In genomic region chr15:40763801-40764765, GRCh38 we compare ENCODE assay signal across 8 cellular contexts. TPM values are rescaled to one million over a fixed set of nuclear protein-coding genes. Genes with fewer than 3 reads are reported as not detected.
DNase-seq lines count a peak whose midpoint lies in the region; ATAC-seq, FAIRE-seq and TF ChIP-seq lines count a peak whose summit lies in the region.

GCHFR (plus strand) TSS chr15:40764068; CDS start chr15:40764181, 113 bp downstream.

- no peaks in the 10 kb centered on the region for H3K27me3 ChIP-seq in GM12878 (replicated peaks in 1 of 2; ENCODE audit: control insufficient read depth in 2 of 2, insufficient read depth in 2 of 2, low read length in 1 of 2)
- peaks cover 2% of the 10 kb centered on the region for H3K27me3 ChIP-seq in iPS-15b (ENCODE audit: control insufficient read depth, insufficient read depth, low read length)

- H2AFZ ChIP-seq in GM12878 (ENCODE audit: control insufficient read depth, low read depth, low read length), result peak within 1 kb of the TSS; percentile 81

- SMC1A ChIA-PET in GM12878 (lab: Charles Lee; ENCODE audit: uncharacterized antibody, unreplicated experiment), result interaction anchor here (0.7 to 2.8 kb wide), 12 partner anchors 8 to 222 kb away, joined by 3 to 8 read pairs (median 3); partner anchors contain the start of genes CCDC32, DNAJC17, RAD51 and ZFYVE19

- POLR2A ChIA-PET in GM12878 (lab: Charles Lee), result interaction anchor here (0.7 to 2.9 kb wide), 8 partner anchors 8 to 198 kb away, joined by 3 to 13 read pairs (median 3); partner anchors contain the start of genes RAD51 and RHOV

- peak within 1 kb of the TSS; percentile 45 for H3K9ac ChIP-seq in GM12878 (ENCODE audit: control insufficient read depth, insufficient read depth, low read length)
- peak within 1 kb of the TSS; percentile 47 for H3K9ac ChIP-seq in iPS-15b (ENCODE audit: low read depth, low read length)

- H3K79me2 ChIP-seq in GM12878 (ENCODE audit: control insufficient read depth, insufficient read depth, low read length), result no peaks in the 10 kb centered on the region

- DNase-seq in Ammon's horn (ENCODE audit: low spot score), result peak; percentile 57
- peak; percentile 70 for DNase-seq in HK-2 (ENCODE audit: unreplicated experiment)
- peak; percentile 58 to 74 (median 73) for DNase-seq in T-helper 17 cell
- no peak for DNase-seq in GM12878 (ENCODE audit: low read depth, low spot score)
- DNase-seq in skeletal muscle cell (ENCODE audit: low read depth), result no peak

- TF ChIP-seq EP300 in GM12878 (IDR thresholded peaks at IDR 0.05; ENCODE audit: borderline replicate concordance in 1 of 2, control insufficient read depth in 1 of 2, low read depth in 2 of 2, low read length in 2 of 2), result no peak

- H3K27me3 Mint-ChIP-seq in T-helper 17 cell, result no peaks in the 10 kb centered on the region

- RAD21 ChIA-PET in GM12878 (lab: Charles Lee; ENCODE audit: unreplicated experiment), result interaction anchor here (0.6 to 1.4 kb wide), 6 partner anchors 18 to 206 kb away, joined by 3 to 4 read pairs (median 3); no protein-coding TSS in a partner anchor

- H3K9me3 ChIP-seq in T-helper 17 cell (ENCODE audit: control insufficient read depth, low read length, poor library complexity, severe bottlenecking), result no peaks in the 10 kb centered on the region
- H3K9me3 ChIP-seq in GM12878 (replicated peaks; ENCODE audit: control insufficient read depth, insufficient read depth, low read length), result no peaks in the 10 kb centered on the region
- H3K9me3 ChIP-seq in iPS-15b (ENCODE audit: control insufficient read depth, insufficient read depth, low read length), result no peaks in the 10 kb centered on the region

- in situ Hi-C loops in GM12878 (cut with MboI), result no loop called here

- intact Hi-C loops in GM12878 (cut with micrococcal nuclease; ENCODE audit: unreplicated experiment), result no loop called here

- TF ChIP-seq CTCF in GM12878 (IDR thresholded peaks at IDR 0.05 in 2 of 3, conservative IDR thresholded peaks at IDR 0.05 in 1 of 3; ENCODE audit: control insufficient read depth in 2 of 3, extremely low read depth in 1 of 3, insufficient read depth in 1 of 3, low read depth in 3 of 3, low read length in 3 of 3), result peak; percentile 19 to 40 (median 40); a peak in 4 of 6 replicates

- peaks cover 16% of the 10 kb centered on the region for H3K4me1 Mint-ChIP-seq in T-helper 17 cell

- H3K27ac Mint-ChIP-seq in T-helper 17 cell, result peak within 1 kb of the TSS; percentile 95

- peak within 1 kb of the TSS; percentile 85 for H3K4me2 ChIP-seq in GM12878 (ENCODE audit: control insufficient read depth, insufficient read depth)

- H3K27ac ChIP-seq in GM12878 (ENCODE audit: control insufficient read depth, insufficient read depth), result peak within 1 kb of the TSS; percentile 38

- TF ChIP-seq POLR2A in GM12878 (IDR thresholded peaks at IDR 0.05; ENCODE audit: low read depth, low read length), result peak; percentile 79

- H3K36me3 ChIP-seq in GM12878 (ENCODE audit: control insufficient read depth in 2 of 2, insufficient read depth in 2 of 2, low read length in 1 of 2) (no peaks in the 10 kb centered on the region; a peak in 2 of 4 replicates), iPS-15b (ENCODE audit: control insufficient read depth, insufficient read depth, low read length) (peaks cover 9% of the 10 kb centered on the region)

- H3K4me1 ChIP-seq in GM12878 (ENCODE audit: control insufficient read depth, insufficient read depth, low read length) (peaks cover 20% of the 10 kb centered on the region), iPS-15b (ENCODE audit: control insufficient read depth, insufficient read depth, low read length) (peaks cover 16% of the 10 kb centered on the region)

- H3K36me3 Mint-ChIP-seq in T-helper 17 cell (ENCODE audit: low read depth), result no peaks in the 10 kb centered on the region

- no TSS peak for BruUV-seq in GM12878 (replicated peaks; lab: Mats Ljungman, UMichigan)

- 1% methylated on average over 60 of the region's 77 CpGs for WGBS in GM12878 (ENCODE audit: insufficient coverage, insufficient replicate concordance, low lambda C conversion rate, missing lambda C conversion rate)

- FAIRE-seq in GM12878 (lab: Jason Lieb, UNC), result no peak

- H3K4me3 ChIP-seq in GM12878 (peak within 1 kb of the TSS; percentile 78), iPS-15b (ENCODE audit: low read depth, low read length) (peak within 1 kb of the TSS; percentile 76), skeletal muscle cell (ENCODE audit: low read depth, low read length) (peak within 1 kb of the TSS; percentile 50)

- ATAC-seq in GM19023 (IDR thresholded peaks at IDR 0.05; ENCODE audit: unreplicated experiment) (peak; percentile 49), T-helper 17 cell (peak; percentile 66), GM12878 (peak; percentile 70), GM21423 (IDR thresholded peaks at IDR 0.05; ENCODE audit: unreplicated experiment) (no peak)

- no peaks in the 10 kb centered on the region for H4K20me1 ChIP-seq in GM12878 (ENCODE audit: control insufficient read depth, insufficient read depth)

- CTCF ChIA-PET in GM12878 (lab: Yijun Ruan, JAX), result interaction anchor here (0.7 to 1.8 kb wide), 11 partner anchors 10 to 195 kb away, joined by 3 to 8 read pairs (median 3); partner anchors contain the start of gene RPUSD2

- H3K4me3 Mint-ChIP-seq in T-helper 17 cell, result peak within 1 kb of the TSS; percentile 92

- TF ChIP-seq RAD21 in GM12878 (IDR thresholded peaks at IDR 0.05; ENCODE audit: insufficient read depth, low read depth, low read length), result no peak

TF ChIP-seq in GM12878, 131 proteins besides CTCF, POLR2A, EP300 and RAD21 (continues in another document):
- TF ChIP-seq ATF7 (IDR thresholded peaks at IDR 0.05; ENCODE audit: low read depth), result no peak
- no peak for TF ChIP-seq WRNIP1 (IDR thresholded peaks at IDR 0.05; ENCODE audit: borderline replicate concordance, low read depth, low read length)
- peak; percentile 13 for TF ChIP-seq SP1 (IDR thresholded peaks at IDR 0.05; ENCODE audit: low read depth, low read length)
- TF ChIP-seq CBX3 (IDR thresholded peaks at IDR 0.05; ENCODE audit: borderline replicate concordance, low read depth), result no peak
- TF ChIP-seq TAF1 (IDR thresholded peaks at IDR 0.05; ENCODE audit: borderline replicate concordance, low read depth, low read length), result no peak; the same call in 1 of the 2 replicates
- TF ChIP-seq IRF4 (IDR thresholded peaks at IDR 0.05; ENCODE audit: low read depth, low read length), result no peak
- TF ChIP-seq NR2C1 (IDR thresholded peaks at IDR 0.05), result no peak
- TF ChIP-seq TCF7 (IDR thresholded peaks at IDR 0.05; ENCODE audit: borderline replicate concordance), result no peak
- TF ChIP-seq FOS (IDR thresholded peaks at IDR 0.05; ENCODE audit: borderline replicate concordance, extremely low read depth, insufficient read length), result no peak
- no peak for TF ChIP-seq YBX1 (IDR thresholded peaks at IDR 0.05)
- TF ChIP-seq SMC3 (IDR thresholded peaks at IDR 0.05; ENCODE audit: borderline replicate concordance, low read length), result no peak
- TF ChIP-seq ELK1 (IDR thresholded peaks at IDR 0.05; ENCODE audit: low read depth, low read length), result no peak

RNA-seq across cellular contexts. Expression of gene GCHFR, which starts in this region (rescaled TPM):
- total RNA-seq in T-helper 17 cell (10 to 100 TPM; 16.4 to 20.5 TPM), GM12878 (2014; rRNA removed) (67.0 and 69.5 TPM in 2 replicates), GM12878 (2014; rRNA removed; fragmentation: Illumina TruSeq; extraction: Trizol) (22.9 and 23.9 TPM in 2 replicates), GM12878 (2021) (43.9 and 45.3 TPM in 2 replicates)
- 8.3 and 9.9 TPM in 2 replicates for total RNA-seq in GM12878 (2013; cell fraction: nucleolus; rRNA removed)
- polyA plus RNA-seq in GM12878 (2011; ENCODE audit: low read depth), result 10.2 TPM
- polyA plus RNA-seq in GM12878 (2011; rRNA removed) (7.1 and 14.8 TPM in 2 replicates), GM12878 (2014; fragmentation: Illumina TruSeq; extraction: Trizol) (3.3 and 16.9 TPM in 2 replicates), GM12878 (2014; fragmentation: Nextera tagmentation; extraction: Ambion mirVana) (10 to 100 TPM; 10.5 to 25.4 TPM), GM12878 (2014; rRNA removed) (88.2 and 94.0 TPM in 2 replicates), GM12878 (2016; fragmentation: Nextera tagmentation; extraction: Ambion mirVana) (10 to 100 TPM; 68.0 to 77.3 TPM)
- polyA plus RNA-seq in GM12878 (2011; cell fraction: cytosol; rRNA removed), result 37.5 and 44.6 TPM in 2 replicates
- 16.1 and 23.2 TPM in 2 replicates for polyA plus RNA-seq in GM12878 (2011; cell fraction: nucleus; rRNA removed)
- 34.4 and 37.9 TPM in 2 replicates for polyA plus RNA-seq in GM12878 (2012)
- 4.8 and 9.0 TPM in 2 replicates for polyA minus RNA-seq in GM12878 (2011; rRNA and poly(A)+ RNA removed)
- 6.5 and 11.1 TPM in 2 replicates for polyA minus RNA-seq in GM12878 (2011; cell fraction: cytosol; rRNA and poly(A)+ RNA removed)
- polyA minus RNA-seq in GM12878 (2011; cell fraction: nucleus; rRNA and poly(A)+ RNA removed), result 6.6 and 7.7 TPM in 2 replicates

Comparison
In these comparisons a context has a peak if more than half of its experiments do, and no peak if none do; other contexts are left out.
1. DNase-seq: peak in Ammon's horn (single experiment), HK-2 (single experiment) and T-helper 17 cell (3 of 3); none in GM12878 (single experiment) and skeletal muscle cell (single experiment).
2. Peak in every context shown above with its lines, with median percentiles within 50 percentile points of each other: H3K4me3 ChIP-seq.